In the genomic region with DNA sequence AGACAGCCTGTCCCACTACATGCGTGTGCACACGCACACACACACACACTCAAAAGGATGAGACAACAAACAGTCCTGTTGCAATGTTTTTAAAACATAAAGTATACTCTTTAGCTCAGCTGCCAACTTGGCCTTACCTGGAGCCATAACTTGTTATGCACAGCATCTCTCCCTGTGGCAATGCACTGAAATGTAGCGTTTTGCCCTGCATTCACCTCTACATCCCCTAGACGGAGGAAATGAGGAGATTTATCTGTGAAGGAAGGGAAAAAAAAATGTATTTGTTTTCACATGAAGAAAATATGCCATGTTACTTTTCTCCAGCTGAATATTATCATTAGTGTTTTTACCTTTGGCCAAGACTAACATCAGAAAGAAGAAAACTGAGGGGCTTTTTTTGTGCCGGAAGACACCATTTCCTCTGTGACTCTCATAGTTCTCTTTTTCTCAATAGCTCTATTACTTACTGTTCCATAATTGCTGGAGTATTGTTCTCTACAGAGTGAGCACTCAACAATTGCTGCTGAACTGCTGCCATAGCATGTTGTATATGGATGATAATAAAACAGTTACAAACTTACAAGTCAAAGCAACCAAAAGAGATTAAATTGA, we compare ENCODE assay signal across 12 cellular contexts.
DNase-seq lines count a peak whose midpoint lies in the region; ATAC-seq, FAIRE-seq and TF ChIP-seq lines count a peak whose summit lies in the region.
"Had no signal": no experiment of that assay in that cellular context is flagged by ENCODE, and none has a peak within 500 bp of the region (broad histone marks: within the 10 kb centered on the region; RNA-seq: fewer than 3 reads in every experiment).

No MANE protein-coding gene starts in this region.

- no peaks in the 10 kb centered on the region for H3K9me3 Mint-ChIP-seq in activated naive CD8-positive, alpha-beta T cell treated with anti-CD3 and anti-CD28 coated beads, Interleukin-2, amount 50 U/mL, for 24 hours
- H3K9me3 Mint-ChIP-seq in endothelial cell (ENCODE audit: unreplicated experiment): no peaks in the 10 kb centered on the region
- H3K9me3 Mint-ChIP-seq: T-helper 1 cell treated with Interleukin-12 subunit alpha and Interleukin-12 subunit beta and Interleukin-4 antibody, amounts not matched to agents 30 μg/mL and 1 μg/mL, for 36 hours had no signal

- no peak for TF ChIP-seq POLR2A in GM12891 (IDR thresholded peaks at IDR 0.05; ENCODE audit: low read depth, low read length)

- no peak for TF ChIP-seq CTCF in endothelial cell (IDR thresholded peaks at IDR 0.05; ENCODE audit: unreplicated experiment)

- peak overlapping the region; percentile 6 for H3K27ac Mint-ChIP-seq in activated naive CD8-positive, alpha-beta T cell treated with anti-CD3 and anti-CD28 coated beads, Interleukin-2, amount 50 U/mL, for 24 hours
- no peak overlapping the region for H3K27ac Mint-ChIP-seq in endothelial cell (ENCODE audit: unreplicated experiment)
- H3K27ac Mint-ChIP-seq: T-helper 1 cell treated with Interleukin-12 subunit alpha and Interleukin-12 subunit beta and Interleukin-4 antibody, amounts not matched to agents 30 μg/mL and 1 μg/mL, for 36 hours had no signal

- H3K36me3 Mint-ChIP-seq in activated naive CD8-positive, alpha-beta T cell treated with anti-CD3 and anti-CD28 coated beads, Interleukin-2, amount 50 U/mL, for 24 hours (ENCODE audit: low read depth): peaks cover 9% of the 10 kb centered on the region
- no peaks in the 10 kb centered on the region for H3K36me3 Mint-ChIP-seq in endothelial cell (ENCODE audit: low read depth, unreplicated experiment)

- no peaks in the 10 kb centered on the region for H3K36me3 ChIP-seq in MG63
- H3K36me3 ChIP-seq: thoracic aorta had no signal

- H3K27me3 ChIP-seq in MG63: no peaks in the 10 kb centered on the region

- H3K27me3 Mint-ChIP-seq in activated naive CD8-positive, alpha-beta T cell treated with anti-CD3 and anti-CD28 coated beads, Interleukin-2, amount 50 U/mL, for 24 hours: no peaks in the 10 kb centered on the region
- no peaks in the 10 kb centered on the region for H3K27me3 Mint-ChIP-seq in endothelial cell (ENCODE audit: unreplicated experiment)

- no peaks in the 10 kb centered on the region for H3K9me3 ChIP-seq in MG63
- H3K9me3 ChIP-seq: thoracic aorta had no signal

- FAIRE-seq in GM12891 (lab: Jason Lieb, UNC): peak; percentile 72
- FAIRE-seq: HTR-8/SVneo had no signal

- H3K4me1 Mint-ChIP-seq in activated naive CD8-positive, alpha-beta T cell treated with anti-CD3 and anti-CD28 coated beads, Interleukin-2, amount 50 U/mL, for 24 hours: peaks cover 20% of the 10 kb centered on the region
- H3K4me1 Mint-ChIP-seq in endothelial cell (ENCODE audit: unreplicated experiment): no peaks in the 10 kb centered on the region

- ATAC-seq in GM19463 (IDR thresholded peaks at IDR 0.05; ENCODE audit: unreplicated experiment) (peak; percentile 50), HG03095 (IDR thresholded peaks at IDR 0.05; ENCODE audit: unreplicated experiment) (peak; percentile 81)
- ATAC-seq in activated naive CD8-positive, alpha-beta T cell treated with anti-CD3 and anti-CD28 coated beads, Interleukin-2, amount 50 U/mL, for 24 hours: no peak

- H3K4me3 ChIP-seq in MG63: no peak overlapping the region
- H3K4me3 ChIP-seq: thoracic aorta had no signal

- peak overlapping the region; percentile 63 for H3K4me3 Mint-ChIP-seq in activated naive CD8-positive, alpha-beta T cell treated with anti-CD3 and anti-CD28 coated beads, Interleukin-2, amount 50 U/mL, for 24 hours
- H3K4me3 Mint-ChIP-seq in endothelial cell (ENCODE audit: unreplicated experiment): no peak overlapping the region
- H3K4me3 Mint-ChIP-seq: T-helper 1 cell treated with Interleukin-12 subunit alpha and Interleukin-12 subunit beta and Interleukin-4 antibody, amounts not matched to agents 30 μg/mL and 1 μg/mL, for 36 hours had no signal

- no peak for DNase-seq in GM12891 (ENCODE audit: insufficient read length, low spot score)
- no peak for DNase-seq in activated naive CD8-positive, alpha-beta T cell treated with anti-CD3 and anti-CD28 coated beads, Interleukin-2, amount 50 U/mL, for 24 hours
- DNase-seq in NCI-H510A (lab: John Stamatoyannopoulos, UW): no peak
- no peak for DNase-seq in UCSD-AML1 (lab: John Stamatoyannopoulos, UW; ENCODE audit: unreplicated experiment)
- DNase-seq in endothelial cell (ENCODE audit: low spot score): no peak
- no peak for DNase-seq in MG63
- DNase-seq: NCI-H345 had no signal

TF ChIP-seq in GM12891, 5 proteins besides CTCF, POLR2A, EP300 and RAD21:
- TF ChIP-seq TAF1 (IDR thresholded peaks at IDR 0.05; ENCODE audit: low read depth, low read length) (no peak), POLR2AphosphoS5 (IDR thresholded peaks at IDR 0.05; ENCODE audit: low read depth, low read length) (no peak), SPI1 (IDR thresholded peaks at IDR 0.05; ENCODE audit: low read depth, low read length) (no peak), POU2F2 (IDR thresholded peaks at IDR 0.05; ENCODE audit: low read depth, low read length) (no peak), PAX5 (IDR thresholded peaks at IDR 0.05; ENCODE audit: insufficient read depth, low read length, severe bottlenecking) (no peak)
